Comparison of ENCODE assay signal across 8 cellular contexts in genomic region chr10:79069325-79070090, GRCh38. TPM values are rescaled to one million over a fixed set of nuclear protein-coding genes. Genes with fewer than 3 reads are reported as not detected.
DNase-seq lines count a peak whose midpoint lies in the region; ATAC-seq and TF ChIP-seq lines count a peak whose summit lies in the region.

No MANE protein-coding gene starts in this region.

- H3K27ac Mint-ChIP-seq in glutamatergic neuron (ENCODE audit: unreplicated experiment), result peak overlapping the region; percentile 81

- H3K4me3 ChIP-seq in NT2/D1 (ENCODE audit: insufficient read length, low read depth), result peak overlapping the region; percentile 92

- intact Hi-C loops in posterior cingulate gyrus (cut with DNase I), result loop anchor here (1.0 to 10.0 kb wide), 4 partner anchors 73 to 767 kb away; no protein-coding TSS in a partner anchor

- DNase-seq in NT2/D1 (ENCODE audit: low read depth, low spot score), result no peak
- DNase-seq in activated naive CD4-positive, alpha-beta T cell treated with anti-CD3 and anti-CD28 coated beads, Interleukin-2, amount 50 U/mL, for 16 hours, result peak; percentile 59
- peak; percentile 59 for DNase-seq in glutamatergic neuron
- DNase-seq in posterior cingulate gyrus, result peak in 9 of 10 donors; percentile 36 to 92 (median 47)

- peak overlapping the region; percentile 97 for H3K4me3 Mint-ChIP-seq in glutamatergic neuron (ENCODE audit: unreplicated experiment)

- no peaks in the 10 kb centered on the region for H3K9me3 ChIP-seq in NT2/D1 (ENCODE audit: insufficient read depth, low read length)

- peaks cover 12% of the 10 kb centered on the region for H3K9me3 Mint-ChIP-seq in glutamatergic neuron (ENCODE audit: unreplicated experiment)

- H3K36me3 Mint-ChIP-seq in glutamatergic neuron (ENCODE audit: unreplicated experiment), result no peaks in the 10 kb centered on the region

- peaks cover 26% of the 10 kb centered on the region for H3K27me3 Mint-ChIP-seq in glutamatergic neuron (ENCODE audit: unreplicated experiment)

- H3K4me1 ChIP-seq in NT2/D1 (ENCODE audit: insufficient read depth, insufficient read length), result peaks cover 24% of the 10 kb centered on the region

- ATAC-seq in GM18498 (IDR thresholded peaks at IDR 0.05; ENCODE audit: unreplicated experiment), result peak; percentile 25
- peak; percentile 22 for ATAC-seq in HG02642 (IDR thresholded peaks at IDR 0.05; ENCODE audit: poor library complexity, unreplicated experiment)
- no peak for ATAC-seq in GM19467 (IDR thresholded peaks at IDR 0.05; ENCODE audit: unreplicated experiment)
- ATAC-seq in GM18858 (IDR thresholded peaks at IDR 0.05; ENCODE audit: unreplicated experiment), result no peak

- peaks cover 27% of the 10 kb centered on the region for H3K4me1 Mint-ChIP-seq in glutamatergic neuron (ENCODE audit: low read depth, unreplicated experiment)

- H3K36me3 ChIP-seq in NT2/D1 (ENCODE audit: insufficient read depth, insufficient read length, low read length), result peaks cover 3% of the 10 kb centered on the region

- no peak for TF ChIP-seq CTCF in glutamatergic neuron (IDR thresholded peaks at IDR 0.05; ENCODE audit: partially characterized antibody, unreplicated experiment)

- peaks cover 4% of the 10 kb centered on the region for H3K27me3 ChIP-seq in NT2/D1 (ENCODE audit: insufficient read depth, insufficient read length)

- peak overlapping the region; percentile 93 for H3K9ac ChIP-seq in NT2/D1 (ENCODE audit: insufficient read length, low read depth)

RNA-seq across cellular contexts. Expression of gene ZMIZ1, which starts 0.7 kb away (rescaled TPM):
- total RNA-seq in glutamatergic neuron (ENCODE audit: unreplicated experiment), result 230 TPM

Comparison
In these comparisons a context has a peak if more than half of its experiments do, and no peak if none do; other contexts are left out.
1. ATAC-seq: peak in GM18498 (single experiment) and HG02642 (single experiment); none in GM19467 (single experiment) and GM18858 (single experiment).